Comparison of ENCODE assay signal across 1 cellular context in the genomic region with DNA sequence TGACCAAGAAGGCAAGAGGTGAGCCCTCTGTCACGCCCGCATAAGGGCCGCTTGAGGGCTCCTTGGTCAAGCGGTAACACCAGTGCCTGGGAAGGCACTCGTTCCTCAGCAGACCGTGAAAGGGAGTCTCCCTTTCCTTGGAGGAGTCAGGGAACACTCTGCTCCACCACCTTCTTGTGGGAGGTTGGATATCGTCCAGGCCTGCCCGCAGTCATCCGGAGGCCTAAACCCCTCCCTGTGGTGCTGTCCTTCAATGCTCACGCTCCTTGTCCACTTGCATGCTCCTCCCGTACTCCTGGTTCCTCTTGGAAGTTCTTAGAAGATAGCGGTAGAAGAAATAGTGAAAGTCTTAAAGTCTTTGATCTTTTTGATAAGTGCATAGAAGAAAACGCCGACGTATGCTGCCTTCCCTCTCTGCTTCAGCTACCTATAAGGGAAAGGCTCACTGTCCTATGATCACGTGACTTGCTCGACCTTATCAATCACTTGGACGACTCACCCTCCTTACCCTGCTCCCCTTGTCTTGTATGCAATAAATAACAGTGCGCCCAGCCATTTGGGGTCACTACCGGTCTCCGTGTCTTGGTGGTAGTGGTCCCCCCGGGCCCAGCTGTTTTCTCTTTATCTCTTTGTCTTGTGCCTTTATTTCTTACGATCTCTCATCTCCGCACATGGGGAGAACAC.
TF ChIP-seq lines count a peak whose summit lies in the region.

No MANE protein-coding gene starts in this region.

TF ChIP-seq in A549, 52 proteins besides CTCF, POLR2A, EP300 and RAD21:
- TF ChIP-seq, protein P1, sequence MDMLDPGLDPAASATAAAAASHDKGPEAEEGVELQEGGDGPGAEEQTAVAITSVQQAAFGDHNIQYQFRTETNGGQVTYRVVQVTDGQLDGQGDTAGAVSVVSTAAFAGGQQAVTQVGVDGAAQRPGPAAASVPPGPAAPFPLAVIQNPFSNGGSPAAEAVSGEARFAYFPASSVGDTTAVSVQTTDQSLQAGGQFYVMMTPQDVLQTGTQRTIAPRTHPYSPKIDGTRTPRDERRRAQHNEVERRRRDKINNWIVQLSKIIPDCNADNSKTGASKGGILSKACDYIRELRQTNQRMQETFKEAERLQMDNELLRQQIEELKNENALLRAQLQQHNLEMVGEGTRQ (IDR thresholded peaks at IDR 0.05) = 0 out of 2 replicates have a peak, but pooled peaks have one; percentile 32
